30 cellular contexts compared by ENCODE assay signal in the genomic region with DNA sequence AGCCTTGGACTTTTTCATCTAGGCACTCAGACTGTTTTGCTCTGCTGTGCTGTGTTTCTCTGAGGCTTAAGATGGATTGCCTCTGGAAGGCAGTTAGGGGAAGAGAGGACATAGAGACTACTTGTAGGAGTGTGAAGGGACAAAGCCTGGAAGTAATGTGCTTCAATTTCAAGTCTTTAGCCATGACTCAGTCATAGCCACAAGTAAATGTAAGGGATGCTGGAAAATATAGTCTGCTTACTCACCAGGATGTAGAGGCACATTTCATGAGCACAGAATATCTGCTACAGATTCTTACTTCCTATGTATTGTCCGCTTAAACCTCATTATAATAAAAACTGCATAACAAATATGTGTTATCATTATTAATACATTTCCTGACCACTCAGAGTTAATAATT.
DNase-seq lines count a peak whose midpoint lies in the region; FAIRE-seq and TF ChIP-seq lines count a peak whose summit lies in the region.
"Had no signal": no experiment of that assay in that cellular context is flagged by ENCODE, and none has a peak within 500 bp of the region (broad histone marks: within the 10 kb centered on the region; RNA-seq: fewer than 3 reads in every experiment).

No MANE protein-coding gene starts in this region.

- H2BK15ac ChIP-seq in mesenchymal stem cell (ENCODE audit: low read depth, poor library complexity, severe bottlenecking): no peak overlapping the region

- no peak overlapping the region for H4K8ac ChIP-seq in mesenchymal stem cell (ENCODE audit: low read length)

- H3K27ac ChIP-seq in endothelial cell of umbilical vein (ENCODE audit: insufficient read depth, low read depth, low read length): peak overlapping the region; percentile 83
- peak overlapping the region; percentile 27 for H3K27ac ChIP-seq in mesenchymal stem cell (ENCODE audit: low read length, poor library complexity, severe bottlenecking)
- H3K27ac ChIP-seq: 22Rv1, gastrocnemius medialis, lower lobe of right lung, Peyer's patch, sigmoid colon had no signal

- no peak for TF ChIP-seq POLR2A in endothelial cell of umbilical vein (IDR thresholded peaks at IDR 0.05; ENCODE audit: low read depth, low read length)

- CTCF ChIA-PET in endothelial cell of umbilical vein (lab: Charles Lee): no interaction called here

- dilution Hi-C loops in endothelial cell of umbilical vein (cut with MboI; ENCODE audit: extremely low pct_ligation_motif_present, low sequenced_read_pairs): no loop called here

- peak overlapping the region; percentile 62 for H3K9ac ChIP-seq in endothelial cell of umbilical vein (replicated peaks; ENCODE audit: extremely low read depth, insufficient read depth, low read length)
- no peak overlapping the region for H3K9ac ChIP-seq in mesenchymal stem cell (ENCODE audit: low read length)

- H2AK5ac ChIP-seq in mesenchymal stem cell (ENCODE audit: low read length, severe bottlenecking): no peak overlapping the region

- H3K23ac ChIP-seq in mesenchymal stem cell (ENCODE audit: low read length in 2 of 2): no peak overlapping the region

- H2BK120ac ChIP-seq in mesenchymal stem cell (ENCODE audit: low read depth, low read length): no peak overlapping the region

- H2BK12ac ChIP-seq in mesenchymal stem cell (ENCODE audit: low read length in 2 of 2): no peak overlapping the region

- H3K79me2 ChIP-seq in endothelial cell of umbilical vein (ENCODE audit: control insufficient read depth, insufficient read depth, low read length): no peaks in the 10 kb centered on the region

- no peak overlapping the region for H4K91ac ChIP-seq in mesenchymal stem cell (ENCODE audit: low read length)

- H3K4me3 ChIP-seq in endothelial cell of umbilical vein (replicated peaks in 1 of 3; ENCODE audit: insufficient read depth in 1 of 3, low read depth in 1 of 3, low read length in 3 of 3) (no peak overlapping the region), mesenchymal stem cell (ENCODE audit: insufficient read depth in 1 of 2, low read depth in 1 of 2, low read length in 2 of 2) (no peak overlapping the region)
- H3K4me3 ChIP-seq: gastrocnemius medialis, lower lobe of right lung, Peyer's patch, sigmoid colon had no signal

- no peaks in the 10 kb centered on the region for H3K9me1 ChIP-seq in endothelial cell of umbilical vein (replicated peaks; ENCODE audit: control insufficient read depth, extremely low read depth, insufficient read depth, low read length)

- DNase-seq in A172 (ENCODE audit: low spot score) (peak; percentile 1), RKO (ENCODE audit: low spot score) (peak; percentile 18), endothelial cell of umbilical vein (ENCODE audit: low read depth, low spot score) (peak; percentile 71), mesenchymal stem cell (peak; percentile 59), kidney glomerular epithelial cell (lab: John Stamatoyannopoulos, UW) (no peak), NCI-H2227 treated with DMSO at 0.1 percent for 48 hours (lab: John Stamatoyannopoulos, UW) (no peak), GM20000 (ENCODE audit: low spot score) (no peak), amygdala (lab: John Stamatoyannopoulos, UW) (no peak)
- DNase-seq: activated CD4-positive, alpha-beta T cell treated with anti-CD3 and anti-CD28 coated beads, Interleukin-2, amount 50 U/mL, for 48 hours; activated CD8-positive, alpha-beta memory T cell treated with anti-CD3 and anti-CD28 coated beads, Interleukin-2, amount 50 U/mL, for 4 hours; activated naive CD4-positive, alpha-beta T cell treated with anti-CD3 and anti-CD28 coated beads, Interleukin-2, amount 50 U/mL, for 16 hours; AML-193; aorta; CD8-positive, alpha-beta T cell; cerebellar nuclear complex; DMS153; gastrocnemius medialis; GDM1; islet precursor cell; Karpas-422; lower lobe of right lung; NCI-H1694 treated with DMSO at 0.1 percent for 48 hours; NCI-H2171; NCI-H526; Peyer's patch; posterior cingulate gyrus; sigmoid colon; T-helper 9 cell had no signal

- intact Hi-C loops in endothelial cell of umbilical vein (cut with micrococcal nuclease): loop anchor here (1.0 kb wide), 1 partner anchor 26 kb away; no protein-coding TSS in a partner anchor

- H3K18ac ChIP-seq in mesenchymal stem cell (ENCODE audit: low read depth in 1 of 2, low read length in 2 of 2): no peak overlapping the region

- peaks cover 19% of the 10 kb centered on the region for H3K4me1 ChIP-seq in endothelial cell of umbilical vein (ENCODE audit: control insufficient read depth, extremely low read depth, insufficient read depth, low read length)
- H3K4me1 ChIP-seq in mesenchymal stem cell (ENCODE audit: control insufficient read depth, insufficient read depth, low read depth, low read length): no peaks in the 10 kb centered on the region
- H3K4me1 ChIP-seq: gastrocnemius medialis, lower lobe of right lung, Peyer's patch, sigmoid colon had no signal

- no peak overlapping the region for H3K4ac ChIP-seq in mesenchymal stem cell (ENCODE audit: low read depth in 1 of 2, low read length in 2 of 2)

- no peak overlapping the region for H2BK5ac ChIP-seq in mesenchymal stem cell (ENCODE audit: low read depth, low read length, poor library complexity, severe bottlenecking)

- POLR2A ChIA-PET in endothelial cell of umbilical vein (lab: Charles Lee): no interaction called here

- H3K9me3 ChIP-seq in endothelial cell of umbilical vein (replicated peaks; ENCODE audit: control insufficient read depth, insufficient read depth, low read length) (no peaks in the 10 kb centered on the region), mesenchymal stem cell (ENCODE audit: control insufficient read depth, low read length) (no peaks in the 10 kb centered on the region)
- H3K9me3 ChIP-seq: gastrocnemius medialis, lower lobe of right lung, Peyer's patch, sigmoid colon had no signal

- H3K36me3 ChIP-seq in endothelial cell of umbilical vein (ENCODE audit: control insufficient read depth in 2 of 2, extremely low read depth in 1 of 2, insufficient read depth in 2 of 2, low read length in 2 of 2): no peaks in the 10 kb centered on the region
- no peaks in the 10 kb centered on the region for H3K36me3 ChIP-seq in mesenchymal stem cell (ENCODE audit: control insufficient read depth in 1 of 2, insufficient read depth in 2 of 2, low read depth in 1 of 2, low read length in 2 of 2)
- H3K36me3 ChIP-seq: gastrocnemius medialis, lower lobe of right lung, Peyer's patch, sigmoid colon had no signal

- no peaks in the 10 kb centered on the region for H3K79me1 ChIP-seq in mesenchymal stem cell (replicated peaks; ENCODE audit: low read length, poor library complexity, severe bottlenecking)

- no peaks in the 10 kb centered on the region for H4K20me1 ChIP-seq in endothelial cell of umbilical vein (replicated peaks; ENCODE audit: control insufficient read depth, extremely low read depth, insufficient read depth, low read length)

- TF ChIP-seq CTCF in endothelial cell of umbilical vein (IDR thresholded peaks at IDR 0.05; ENCODE audit: extremely low read depth in 1 of 2, insufficient read depth in 1 of 2, low read depth in 1 of 2, low read length in 2 of 2): no peak
- no peak for TF ChIP-seq CTCF in GM20000 (IDR thresholded peaks at IDR 0.05; ENCODE audit: extremely low read depth, missing control alignments)

- H2AFZ ChIP-seq in endothelial cell of umbilical vein (ENCODE audit: low read depth, low read length) (peak overlapping the region; percentile 87), mesenchymal stem cell (ENCODE audit: low read depth, low read length) (no peak overlapping the region)

- H3K27me3 ChIP-seq in endothelial cell of umbilical vein (ENCODE audit: control insufficient read depth in 2 of 2, insufficient read depth in 2 of 2, low read length in 2 of 2) (no peaks in the 10 kb centered on the region), mesenchymal stem cell (ENCODE audit: control insufficient read depth in 1 of 2, insufficient read depth in 1 of 2, low read length in 2 of 2) (no peaks in the 10 kb centered on the region)
- H3K27me3 ChIP-seq: gastrocnemius medialis, Peyer's patch, sigmoid colon had no signal

- WGBS in mesenchymal stem cell: no CpG with 5 or more reads among the region's 1 CpG

- no peak overlapping the region for H3K14ac ChIP-seq in mesenchymal stem cell (ENCODE audit: low read length in 2 of 2)

- peak overlapping the region; percentile 55 for H3K4me2 ChIP-seq in endothelial cell of umbilical vein (ENCODE audit: insufficient read depth, low read length)
- H3K4me2 ChIP-seq in mesenchymal stem cell (ENCODE audit: low read length, poor library complexity, severe bottlenecking): no peak overlapping the region

- peak; percentile 92 for FAIRE-seq in endothelial cell of umbilical vein (lab: Jason Lieb, UNC)
- FAIRE-seq: GM18507 had no signal

- BruUV-seq in endothelial cell of umbilical vein (replicated peaks; lab: Mats Ljungman, UMichigan): no TSS peak

TF ChIP-seq in endothelial cell of umbilical vein, 7 proteins besides CTCF, POLR2A, EP300 and RAD21:
- peak; percentile 22 for TF ChIP-seq GATA2 (IDR thresholded peaks at IDR 0.05; ENCODE audit: insufficient read depth, insufficient read length, low read depth, low read length)
- TF ChIP-seq FOS (IDR thresholded peaks at IDR 0.05; ENCODE audit: borderline replicate concordance, insufficient read depth, low read length): peak; percentile 89
- peak; percentile 52 for TF ChIP-seq JUN (IDR thresholded peaks at IDR 0.05; ENCODE audit: borderline replicate concordance, insufficient read depth, insufficient read length, low read depth)
- TF ChIP-seq EZH2 (IDR thresholded peaks at IDR 0.05; ENCODE audit: borderline replicate concordance, low read depth, low read length, severe bottlenecking): no peak
- TF ChIP-seq MYC (IDR thresholded peaks at IDR 0.05; ENCODE audit: low read depth, low read length): no peak
- no peak for TF ChIP-seq MAX (IDR thresholded peaks at IDR 0.05; ENCODE audit: insufficient read depth, insufficient read length)
- no peak for TF ChIP-seq POLR2AphosphoS5 (IDR thresholded peaks at IDR 0.05; ENCODE audit: insufficient read depth, low read depth, low read length)

Comparison
In these comparisons a context has a peak if more than half of its experiments do, and no peak if none do; other contexts are left out.
1. DNase-seq: peak in A172 (single experiment), RKO (single experiment), endothelial cell of umbilical vein (single experiment) and mesenchymal stem cell (single experiment); none in kidney glomerular epithelial cell (single experiment), NCI-H2227 treated with DMSO at 0.1 percent for 48 hours (single experiment), GM20000 (single experiment) and amygdala (0 of 56).